ENCODE assay signal across 7 cellular contexts in the genomic region with DNA sequence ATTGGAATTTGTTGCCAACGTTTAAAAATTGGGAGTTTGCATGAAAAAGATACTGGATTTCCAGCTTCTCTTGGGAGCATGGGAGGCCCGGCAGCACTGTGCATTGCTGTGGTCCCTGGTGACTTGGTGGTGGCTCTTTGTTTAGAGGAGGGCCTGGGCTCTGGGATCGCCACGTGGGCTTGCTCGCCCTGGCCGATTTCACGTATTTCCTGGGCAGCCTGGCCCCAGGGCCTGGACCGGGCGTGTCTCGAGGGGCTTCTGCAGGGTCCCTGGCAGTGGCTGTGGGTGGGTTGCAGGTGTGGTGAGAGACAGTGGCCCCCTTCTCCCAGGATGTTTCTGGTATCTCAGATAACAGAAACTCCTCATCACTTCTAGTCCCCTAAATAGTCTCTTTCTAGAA.
"Had no signal": no experiment of that assay in that cellular context is flagged by ENCODE, and none has a peak within 500 bp of the region (broad histone marks: within the 10 kb centered on the region; RNA-seq: fewer than 3 reads in every experiment).

No MANE protein-coding gene starts in this region.

- DNase-seq: IMR-90, KBM-7, KG1 had no signal

- H3K4me3 ChIP-seq: K562 had no signal

- H3K27ac ChIP-seq: HL-60 had no signal

- FAIRE-seq: HepG2, HTR-8/SVneo, K562 had no signal
